21 cellular contexts compared by ENCODE assay signal in genomic region chr7:51081270-51081890, GRCh38.
DNase-seq lines count a peak whose midpoint lies in the region; ATAC-seq, FAIRE-seq and TF ChIP-seq lines count a peak whose summit lies in the region.
"Had no signal": no experiment of that assay in that cellular context is flagged by ENCODE, and none has a peak within 500 bp of the region (broad histone marks: within the 10 kb centered on the region; RNA-seq: fewer than 3 reads in every experiment).

No MANE protein-coding gene starts in this region.

- H2BK120ac ChIP-seq in H1 (replicated peaks; ENCODE audit: low read depth, low read length), result peak overlapping the region; percentile 80

- no peak for TF ChIP-seq POLR2A in H1 (IDR thresholded peaks at IDR 0.05; ENCODE audit: control extremely low read depth in 1 of 2, low read depth in 2 of 2, low read length in 2 of 2)
- TF ChIP-seq POLR2A in transverse colon (IDR thresholded peaks at IDR 0.05), result no peak

- H3K56ac ChIP-seq in H1 (replicated peaks; ENCODE audit: insufficient read length, low read depth, low read length), result no peak overlapping the region

- ATAC-seq in left ventricle myocardium superior (no peak), mucosa of descending colon (peak; percentile 48)

- H3K4me3 ChIP-seq in right atrium auricular region (no peak overlapping the region), H1 (ENCODE audit: extremely low read depth in 1 of 4, insufficient read depth in 2 of 4, low read depth in 3 of 4, low read length in 4 of 4) (no peak overlapping the region), mucosa of descending colon (no peak overlapping the region), transverse colon (no peak overlapping the region)
- H3K4me3 ChIP-seq: SJCRH30 had no signal

- peak overlapping the region; percentile 95 for H3K18ac ChIP-seq in H1 (ENCODE audit: extremely low read depth, low read length)

- no peaks in the 10 kb centered on the region; the same call in 1 of the 2 replicates for H3K79me1 ChIP-seq in H1 (ENCODE audit: low read depth, low read length)

- DNase-seq in right atrium auricular region (ENCODE audit: low spot score) (no peak), left ventricle myocardium superior (no peak), H1 (ENCODE audit: low read depth in 1 of 2, low spot score in 2 of 2) (no peak), mucosa of descending colon (no peak), transverse colon (no peak), glomerular visceral epithelial cell (ENCODE audit: extremely low spot score) (no peak)
- DNase-seq in activated CD4-positive, CD25-positive, alpha-beta regulatory T cell treated with anti-CD3 and anti-CD28 coated beads, Interleukin-2, amount 50 U/mL, for 72 hours, result no peak
- DNase-seq: Calu3, DMS79 treated with DMSO at 0.1 percent for 48 hours, GF-D8, KBM-7, MV-4-11, NCI-H1105, NCI-H1436 treated with DMSO at 0.1 percent for 48 hours, NCI-H187 treated with DMSO at 0.1 percent for 48 hours, NCI-H345, NCI-H510A treated with DMSO at 0.1 percent for 48 hours, NCI-H748 treated with DMSO at 0.1 percent for 48 hours, SJCRH30 had no signal

- peak overlapping the region; percentile 35 to 72 for H3K4me2 ChIP-seq in H1 (ENCODE audit: insufficient read depth in 1 of 2, low read depth in 2 of 2, low read length in 2 of 2)

- H2AK5ac ChIP-seq in H1 (ENCODE audit: low read depth, low read length), result peak overlapping the region; percentile 92; the same call in 1 of the 2 replicates

- no peaks in the 10 kb centered on the region for H4K20me1 ChIP-seq in H1 (replicated peaks in 1 of 2; ENCODE audit: control insufficient read depth in 1 of 2, insufficient read depth in 2 of 2, low read length in 2 of 2)

- TF ChIP-seq RAD21 in H1 (IDR thresholded peaks at IDR 0.05 in 1 of 2, conservative IDR thresholded peaks at IDR 0.05 in 1 of 2; ENCODE audit: low read depth in 2 of 2, low read length in 2 of 2), result no peak

- H3K4me1 ChIP-seq in right atrium auricular region, result peaks cover 0 to 50% of the 10 kb centered on the region in 2 donors
- H3K4me1 ChIP-seq in H1 (replicated peaks in 1 of 4; ENCODE audit: control insufficient read depth in 3 of 4, insufficient read depth in 4 of 4, low read length in 3 of 4), result peaks cover 6 to 23% (median 13%) of the 10 kb centered on the region in 4 experiments
- H3K4me1 ChIP-seq in mucosa of descending colon (ENCODE audit: low read depth), result no peaks in the 10 kb centered on the region
- peaks cover 0 to 4% (median 0%) of the 10 kb centered on the region in 4 donors for H3K4me1 ChIP-seq in transverse colon
- H3K4me1 ChIP-seq: SJCRH30 had no signal

- no peaks in the 10 kb centered on the region for H3K36me3 ChIP-seq in right atrium auricular region
- H3K36me3 ChIP-seq in H1 (ENCODE audit: control insufficient read depth in 2 of 4, insufficient read depth in 4 of 4, low read length in 3 of 4), result peaks cover 3 to 8% (median 4%) of the 10 kb centered on the region in 4 experiments; a peak in 3 of 8 replicates
- no peaks in the 10 kb centered on the region for H3K36me3 ChIP-seq in mucosa of descending colon (ENCODE audit: low read depth)
- H3K36me3 ChIP-seq in transverse colon, result no peaks in the 10 kb centered on the region
- H3K36me3 ChIP-seq: SJCRH30 had no signal

- TF ChIP-seq EP300 in H1 (IDR thresholded peaks at IDR 0.05; ENCODE audit: borderline replicate concordance in 1 of 2, low read depth in 2 of 2, low read length in 2 of 2), result no peak
- no peak for TF ChIP-seq EP300 in transverse colon (IDR thresholded peaks at IDR 0.05; ENCODE audit: low read depth)

- no peaks in the 10 kb centered on the region for H3K79me2 ChIP-seq in H1 (ENCODE audit: control insufficient read depth in 1 of 2, insufficient read depth in 2 of 2, low read length in 2 of 2)

- peak overlapping the region; percentile 76 for H2BK5ac ChIP-seq in H1 (ENCODE audit: low read depth, low read length)

- peak overlapping the region; percentile 1 for H3K14ac ChIP-seq in H1 (ENCODE audit: insufficient read length)

- TF ChIP-seq CTCF in right atrium auricular region (IDR thresholded peaks at IDR 0.05) (no peak), H1 (IDR thresholded peaks at IDR 0.05; ENCODE audit: control extremely low read depth in 1 of 3, insufficient read depth in 1 of 3, low read depth in 1 of 3, low read length in 3 of 3) (no peak), mucosa of descending colon (IDR thresholded peaks at IDR 0.05) (no peak), transverse colon (IDR thresholded peaks at IDR 0.05) (no peak)

- H3K4ac ChIP-seq in H1 (replicated peaks; ENCODE audit: insufficient read length, low read depth, low read length), result peak overlapping the region; percentile 5

- H4K5ac ChIP-seq in H1 (ENCODE audit: insufficient read length, low read depth, low read length), result peak overlapping the region; percentile 48

- in situ Hi-C loops in transverse colon (cut with MboI; ENCODE audit: low pct_ligation_motif_present in 1 of 4, low pct_unique_long_range_greater_than_20kb in 1 of 4, low sequenced_read_pairs in 3 of 4), result no loop called here

- H2BK20ac ChIP-seq in H1 (ENCODE audit: low read length), result peak overlapping the region; percentile 74

- H3K9ac ChIP-seq in H1 (replicated peaks in 1 of 4; ENCODE audit: extremely low read depth in 1 of 4, low read depth in 3 of 4, low read length in 3 of 4), result no peak overlapping the region; a peak in 2 of 7 replicates

- peak overlapping the region; percentile 1; the same call in 1 of the 2 replicates for H4K8ac ChIP-seq in H1 (ENCODE audit: extremely low read depth, insufficient read depth, low read length)

- intact Hi-C loops in left ventricle myocardium superior (cut with micrococcal nuclease) (no loop called here), mucosa of descending colon (cut with DNase I, micrococcal nuclease) (no loop called here), transverse colon (cut with DNase I; ENCODE audit: low total_unique reads) (no loop called here)

- peak overlapping the region; percentile 81; the same call in 1 of the 2 replicates for H2BK15ac ChIP-seq in H1 (ENCODE audit: low read length)

- no peak overlapping the region for H3K23ac ChIP-seq in H1 (ENCODE audit: insufficient read length)

- H3K27me3 ChIP-seq in right atrium auricular region (no peaks in the 10 kb centered on the region), H1 (replicated peaks in 1 of 4; ENCODE audit: control insufficient read depth in 3 of 4, extremely low read depth in 1 of 4, insufficient read depth in 3 of 4, low read length in 3 of 4) (no peaks in the 10 kb centered on the region), transverse colon (no peaks in the 10 kb centered on the region)

- peak overlapping the region; percentile 87 for H4K91ac ChIP-seq in H1 (replicated peaks; ENCODE audit: insufficient read length, low read length)

- no peak for FAIRE-seq in H1 (lab: Jason Lieb, UNC)
- FAIRE-seq: GM12891, HTR-8/SVneo had no signal

- peak overlapping the region; percentile 73 to 82 for H3K27ac ChIP-seq in right atrium auricular region
- H3K27ac ChIP-seq in H1 (ENCODE audit: low read depth, low read length), result peak overlapping the region; percentile 61; the same call in 1 of the 2 replicates
- H3K27ac ChIP-seq in transverse colon, result no peak overlapping the region
- H3K27ac ChIP-seq: SJCRH30 had no signal

- WGBS in H1 (ENCODE audit: extremely low coverage in 1 of 2, insufficient coverage in 1 of 2, insufficient read length in 1 of 2, insufficient replicate concordance in 2 of 2, low coverage in 1 of 2, low lambda C conversion rate in 2 of 2, missing lambda C conversion rate in 1 of 2), 2 experiments, result 76% methylated on average over 11 of the region's 11 CpGs; no CpG with 5 or more reads in 1 of the 2 experiments
- 52 to 75% methylated on average over 6 to 11 of the region's 11 CpGs for WGBS in transverse colon (ENCODE audit: low coverage in 1 of 2), 2 donors

- POLR2A ChIA-PET in H1 (lab: Charles Lee; ENCODE audit: partially characterized antibody), result no interaction called here

- H2AFZ ChIP-seq in H1 (ENCODE audit: low read length), result no peak overlapping the region

- peak overlapping the region; percentile 100 for H2BK12ac ChIP-seq in H1 (ENCODE audit: low read depth, low read length)

- H3K23me2 ChIP-seq in H1 (ENCODE audit: low read depth, low read length), result no peaks in the 10 kb centered on the region

- CTCF ChIA-PET in H1 (lab: Charles Lee; ENCODE audit: partially characterized antibody), result interaction anchor here (0.6 to 8.6 kb wide), 4 partner anchors 12 to 61 kb away, joined by 3 to 70 read pairs (median 6); no protein-coding TSS in a partner anchor

- no peaks in the 10 kb centered on the region for H3K9me3 ChIP-seq in right atrium auricular region
- H3K9me3 ChIP-seq in H1 (ENCODE audit: insufficient read depth in 2 of 2, low read depth in 1 of 2, low read length in 1 of 2), result no peaks in the 10 kb centered on the region
- H3K9me3 ChIP-seq in mucosa of descending colon, result no peaks in the 10 kb centered on the region
- no peaks in the 10 kb centered on the region for H3K9me3 ChIP-seq in transverse colon
- H3K9me3 ChIP-seq: SJCRH30 had no signal

TF ChIP-seq in H1, 55 proteins besides CTCF, POLR2A, EP300 and RAD21:
- TF ChIP-seq CREB1 (IDR thresholded peaks at IDR 0.05), result no peak
- TF ChIP-seq SAP30 (IDR thresholded peaks at IDR 0.05; ENCODE audit: insufficient read depth, insufficient replicate concordance, low read length), result no peak
TF ChIP-seq in H1: peak in this region for 0.

Comparison
In these comparisons a context has a peak if more than half of its experiments do, and no peak if none do; other contexts are left out.
1. H3K27ac ChIP-seq: peak in right atrium auricular region (2 of 2) and H1 (single experiment); none in transverse colon (0 of 4).